Comparison of ENCODE assay signal across 10 cellular contexts in the genomic region with DNA sequence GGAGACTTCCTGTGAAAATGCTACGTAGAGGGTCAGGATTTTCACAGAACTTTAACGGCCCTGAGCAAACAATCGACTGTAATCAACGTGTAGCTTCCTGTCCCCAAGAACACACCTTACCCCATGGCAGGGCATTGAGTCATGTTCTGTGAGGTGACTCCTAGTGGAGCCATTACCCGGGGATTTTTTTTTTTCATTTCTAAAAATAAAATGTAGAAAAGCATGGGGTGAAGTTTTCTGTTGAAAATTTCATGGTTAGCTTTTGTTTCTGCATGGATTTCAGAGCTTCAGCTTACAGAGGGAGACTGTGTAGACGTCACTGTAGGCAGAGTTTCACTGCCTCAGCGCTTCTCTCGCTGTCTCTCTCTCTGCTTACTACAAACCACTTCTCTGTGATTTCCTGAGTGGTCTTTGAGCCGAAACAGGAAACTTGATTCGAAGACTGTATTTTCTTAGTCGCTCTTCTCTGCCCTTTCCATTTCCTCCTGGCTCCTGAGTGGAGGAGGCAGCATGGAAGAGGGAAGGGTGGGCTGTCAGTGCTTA.
A peak's percentile ranks its signal among the peaks of the same experiment; 100 is the strongest.
DNase-seq lines count a peak whose midpoint lies in the region; ATAC-seq and TF ChIP-seq lines count a peak whose summit lies in the region.
"Had no signal": no experiment of that assay in that cellular context is flagged by ENCODE, and none has a peak within 500 bp of the region (broad histone marks: within the 10 kb centered on the region; RNA-seq: fewer than 3 reads in every experiment).

No MANE protein-coding gene starts in this region.

- H3K9me2 ChIP-seq in SK-N-SH = no peaks in the 10 kb centered on the region

- in situ Hi-C loops in gastrocnemius medialis (cut with MboI; ENCODE audit: low sequenced_read_pairs in 4 of 4) = loop anchor here in 2 of 4 donors (25.0 kb wide), 1 partner anchor 176 kb away; no protein-coding TSS in a partner anchor

- TF ChIP-seq CTCF in SK-N-SH (IDR thresholded peaks at IDR 0.05) = no peak
- no peak for TF ChIP-seq CTCF in BE2C (IDR thresholded peaks at IDR 0.05; ENCODE audit: low read depth, low read length)
- no peak for TF ChIP-seq CTCF in gastrocnemius medialis (IDR thresholded peaks at IDR 0.05 in 4 of 5, conservative IDR thresholded peaks at IDR 0.05 in 1 of 5)

- H3K27ac ChIP-seq in CD4-positive, CD25-positive, alpha-beta regulatory T cell (ENCODE audit: insufficient read depth, low read length, poor library complexity, severe bottlenecking) = peak overlapping the region; percentile 85
- H3K27ac ChIP-seq in SK-N-SH (ENCODE audit: low read depth in 2 of 2, low read length in 1 of 2) = no peak overlapping the region
- H3K27ac ChIP-seq in gastrocnemius medialis = no peak overlapping the region
- H3K27ac ChIP-seq: HL-60 had no signal

- H3K4me3 Mint-ChIP-seq in CD4-positive, CD25-positive, alpha-beta regulatory T cell = peak overlapping the region; percentile 66 to 75 (median 73)
- H3K4me3 Mint-ChIP-seq in activated naive CD4-positive, alpha-beta T cell treated with anti-CD3 and anti-CD28 coated beads, Interleukin-2, amount 10 ng/mL, durations not matched to agents 7 days and 5 days = peak overlapping the region; percentile 79

- no peaks in the 10 kb centered on the region for H4K20me1 ChIP-seq in SK-N-SH (ENCODE audit: insufficient read depth)

- peaks cover 4% of the 10 kb centered on the region for H3K27me3 Mint-ChIP-seq in CD4-positive, CD25-positive, alpha-beta regulatory T cell
- H3K27me3 Mint-ChIP-seq in activated naive CD4-positive, alpha-beta T cell treated with anti-CD3 and anti-CD28 coated beads, Interleukin-2, amount 10 ng/mL, durations not matched to agents 7 days and 5 days = no peaks in the 10 kb centered on the region

- peak; percentile 14 to 85 (median 63) for DNase-seq in CD4-positive, CD25-positive, alpha-beta regulatory T cell
- DNase-seq in activated naive CD4-positive, alpha-beta T cell treated with anti-CD3 and anti-CD28 coated beads, Interleukin-2, amount 10 ng/mL, durations not matched to agents 7 days and 5 days = peak; percentile 65
- peak; percentile 23 for DNase-seq in medulla oblongata (ENCODE audit: extremely low spot score)
- DNase-seq in SK-N-SH = no peak
- no peak for DNase-seq in BE2C
- DNase-seq in SK-N-DZ (ENCODE audit: low spot score) = no peak
- DNase-seq in gastrocnemius medialis = no peak
- DNase-seq: NCI-H82 had no signal

- H3F3A ChIP-seq in SK-N-SH (replicated peaks; ENCODE audit: insufficient read depth) = no peaks in the 10 kb centered on the region

- TF ChIP-seq POLR2A in gastrocnemius medialis (IDR thresholded peaks at IDR 0.05) = no peak

- peaks cover 81% of the 10 kb centered on the region for H3K36me3 Mint-ChIP-seq in CD4-positive, CD25-positive, alpha-beta regulatory T cell
- H3K36me3 Mint-ChIP-seq in activated naive CD4-positive, alpha-beta T cell treated with anti-CD3 and anti-CD28 coated beads, Interleukin-2, amount 10 ng/mL, durations not matched to agents 7 days and 5 days = peaks cover 91% of the 10 kb centered on the region

- no peaks in the 10 kb centered on the region for H3K9me3 Mint-ChIP-seq in CD4-positive, CD25-positive, alpha-beta regulatory T cell
- H3K9me3 Mint-ChIP-seq in activated naive CD4-positive, alpha-beta T cell treated with anti-CD3 and anti-CD28 coated beads, Interleukin-2, amount 10 ng/mL, durations not matched to agents 7 days and 5 days = no peaks in the 10 kb centered on the region

- H3K27me3 ChIP-seq in CD4-positive, CD25-positive, alpha-beta regulatory T cell (ENCODE audit: control insufficient read depth, insufficient read depth, low read length) = no peaks in the 10 kb centered on the region
- H3K27me3 ChIP-seq in SK-N-SH (ENCODE audit: insufficient read depth) = no peaks in the 10 kb centered on the region
- H3K27me3 ChIP-seq in BE2C = no peaks in the 10 kb centered on the region
- H3K27me3 ChIP-seq in gastrocnemius medialis = no peaks in the 10 kb centered on the region

- ATAC-seq in CD4-positive, CD25-positive, alpha-beta regulatory T cell (ENCODE audit: low read depth in 2 of 2) = peak; percentile 87 to 90
- ATAC-seq in HG03520 (IDR thresholded peaks at IDR 0.05; ENCODE audit: unreplicated experiment) (peak; percentile 39), gastrocnemius medialis (no peak)

- H3K4me2 ChIP-seq in SK-N-SH = no peak overlapping the region

- H3K27ac Mint-ChIP-seq in CD4-positive, CD25-positive, alpha-beta regulatory T cell = peak overlapping the region; percentile 94 to 99 (median 97)
- H3K27ac Mint-ChIP-seq in activated naive CD4-positive, alpha-beta T cell treated with anti-CD3 and anti-CD28 coated beads, Interleukin-2, amount 10 ng/mL, durations not matched to agents 7 days and 5 days = peak overlapping the region; percentile 96

- H3K9ac ChIP-seq in SK-N-SH = no peak overlapping the region

- no peaks in the 10 kb centered on the region for H3K79me2 ChIP-seq in SK-N-SH (ENCODE audit: insufficient read depth)

- TF ChIP-seq EP300 in SK-N-SH (IDR thresholded peaks at IDR 0.05; ENCODE audit: borderline replicate concordance in 1 of 2, low read depth in 1 of 2, low read length in 1 of 2) = no peak

- H3K36me3 ChIP-seq in CD4-positive, CD25-positive, alpha-beta regulatory T cell (ENCODE audit: control insufficient read depth, insufficient read depth, low read length) = peaks cover 64% of the 10 kb centered on the region
- H3K36me3 ChIP-seq in SK-N-SH (replicated peaks in 1 of 2; ENCODE audit: control insufficient read depth in 1 of 2, insufficient read depth in 2 of 2, low read length in 1 of 2) (peaks cover 19 to 80% of the 10 kb centered on the region in 2 experiments), BE2C (peaks cover 23% of the 10 kb centered on the region), gastrocnemius medialis (peaks cover 0 to 91% of the 10 kb centered on the region in 2 donors)

- TF ChIP-seq RAD21 in SK-N-SH (IDR thresholded peaks at IDR 0.05; ENCODE audit: low read length) = no peak

- intact Hi-C loops in gastrocnemius medialis (cut with DNase I; ENCODE audit: low total_unique reads) = loop anchor here (10.0 kb wide), 1 partner anchor 108 kb away; a partner anchor contains a TSS

- CTCF ChIA-PET in activated naive CD4-positive, alpha-beta T cell treated with anti-CD3 and anti-CD28 coated beads, Interleukin-2, amount 10 ng/mL, durations not matched to agents 7 days and 5 days (lab: Charles Lee) = interaction anchor here (0.7 to 2.4 kb wide), 8 partner anchors 11 to 479 kb away, joined by 3 to 12 read pairs (median 6); no protein-coding TSS in a partner anchor
- CTCF ChIA-PET in SK-N-SH (lab: Yijun Ruan, JAX) = no interaction called here

- peak overlapping the region; percentile 68 for H3K4me3 ChIP-seq in CD4-positive, CD25-positive, alpha-beta regulatory T cell (ENCODE audit: low read depth, low read length)
- H3K4me3 ChIP-seq in SK-N-SH (ENCODE audit: low read depth in 2 of 2, low read length in 1 of 2) = no peak overlapping the region
- no peak overlapping the region for H3K4me3 ChIP-seq in BE2C (ENCODE audit: low read depth, low read length)
- H3K4me3 ChIP-seq in gastrocnemius medialis = no peak overlapping the region

- POLR2A ChIA-PET in SK-N-SH (lab: Yijun Ruan, JAX) = no interaction called here

- peaks cover 15 to 63% (median 49%) of the 10 kb centered on the region in 4 donors for H3K4me1 Mint-ChIP-seq in CD4-positive, CD25-positive, alpha-beta regulatory T cell
- H3K4me1 Mint-ChIP-seq in activated naive CD4-positive, alpha-beta T cell treated with anti-CD3 and anti-CD28 coated beads, Interleukin-2, amount 10 ng/mL, durations not matched to agents 7 days and 5 days = peaks cover 89% of the 10 kb centered on the region

- no peaks in the 10 kb centered on the region for H3K9me3 ChIP-seq in CD4-positive, CD25-positive, alpha-beta regulatory T cell (ENCODE audit: control insufficient read depth in 2 of 2, low read length in 2 of 2)
- H3K9me3 ChIP-seq in SK-N-SH (no peaks in the 10 kb centered on the region), BE2C (no peaks in the 10 kb centered on the region), gastrocnemius medialis (no peaks in the 10 kb centered on the region)

- no peak overlapping the region for H2AFZ ChIP-seq in SK-N-SH (ENCODE audit: low read depth)

- WGBS in SK-N-SH (ENCODE audit: low lambda C conversion rate) = 94% methylated on average over 11 of the region's 11 CpGs

- H3K4me1 ChIP-seq in CD4-positive, CD25-positive, alpha-beta regulatory T cell (ENCODE audit: control insufficient read depth, insufficient read depth, low read length, poor library complexity, severe bottlenecking) = peaks cover 41% of the 10 kb centered on the region
- H3K4me1 ChIP-seq in SK-N-SH (ENCODE audit: control insufficient read depth in 1 of 2, insufficient read depth in 2 of 2, low read depth in 1 of 2, low read length in 1 of 2) (peaks cover 0 to 8% of the 10 kb centered on the region in 2 experiments; a peak in 2 of 4 replicates), BE2C (peaks cover 3% of the 10 kb centered on the region; the same call in 1 of the 2 replicates), gastrocnemius medialis (no peaks in the 10 kb centered on the region)

TF ChIP-seq in SK-N-SH, 30 proteins besides CTCF, POLR2A, EP300 and RAD21 (continues in another document):
- TF ChIP-seq, protein P1, sequence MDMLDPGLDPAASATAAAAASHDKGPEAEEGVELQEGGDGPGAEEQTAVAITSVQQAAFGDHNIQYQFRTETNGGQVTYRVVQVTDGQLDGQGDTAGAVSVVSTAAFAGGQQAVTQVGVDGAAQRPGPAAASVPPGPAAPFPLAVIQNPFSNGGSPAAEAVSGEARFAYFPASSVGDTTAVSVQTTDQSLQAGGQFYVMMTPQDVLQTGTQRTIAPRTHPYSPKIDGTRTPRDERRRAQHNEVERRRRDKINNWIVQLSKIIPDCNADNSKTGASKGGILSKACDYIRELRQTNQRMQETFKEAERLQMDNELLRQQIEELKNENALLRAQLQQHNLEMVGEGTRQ (IDR thresholded peaks at IDR 0.05; ENCODE audit: borderline replicate concordance, low read depth, low read length) = no peak

Comparison
In these comparisons a context has a peak if more than half of its experiments do, and no peak if none do; other contexts are left out.
1. ATAC-seq: peak in CD4-positive, CD25-positive, alpha-beta regulatory T cell (2 of 2) and HG03520 (single experiment); none in gastrocnemius medialis (0 of 2).
2. DNase-seq: peak in CD4-positive, CD25-positive, alpha-beta regulatory T cell (3 of 3), activated naive CD4-positive, alpha-beta T cell treated with anti-CD3 and anti-CD28 coated beads, Interleukin-2, amount 10 ng/mL, durations not matched to agents 7 days and 5 days (single experiment) and medulla oblongata (single experiment); none in SK-N-SH (single experiment), BE2C (single experiment), SK-N-DZ (single experiment) and gastrocnemius medialis (0 of 2).